8 cellular contexts compared by ENCODE assay signal in genomic region chr4:81421346-81422218, GRCh38. TPM values are rescaled to one million over a fixed set of nuclear protein-coding genes. Genes with fewer than 3 reads are reported as not detected.
DNase-seq lines count a peak whose midpoint lies in the region; ATAC-seq and TF ChIP-seq lines count a peak whose summit lies in the region.

No MANE protein-coding gene starts in this region.

- no peaks in the 10 kb centered on the region for H3K4me1 ChIP-seq in BE2C

- H3K27me3 ChIP-seq in BE2C, result no peaks in the 10 kb centered on the region

- H3K9me3 ChIP-seq in BE2C, result no peaks in the 10 kb centered on the region

- no peak for TF ChIP-seq CTCF in BE2C (IDR thresholded peaks at IDR 0.05; ENCODE audit: low read depth, low read length)

- H3K4me3 ChIP-seq in BE2C (ENCODE audit: low read depth, low read length), result no peak overlapping the region

- DNase-seq in GDM1 (lab: John Stamatoyannopoulos, UW) (peak; percentile 66), SKM-1 (lab: John Stamatoyannopoulos, UW; ENCODE audit: unreplicated experiment) (peak; percentile 65), islet precursor cell (peak; percentile 93), DMS53 treated with DMSO at 0.1 percent for 48 hours (lab: John Stamatoyannopoulos, UW; ENCODE audit: unreplicated experiment) (no peak), BE2C (no peak)
- DNase-seq in activated CD8-positive, alpha-beta memory T cell treated with anti-CD3 and anti-CD28 coated beads, Interleukin-2, amount 50 U/mL, for 4 hours, result no peak

- ATAC-seq in GM21381 (IDR thresholded peaks at IDR 0.05; ENCODE audit: unreplicated experiment), result peak; percentile 99
- peak; percentile 96 for ATAC-seq in HG03521 (IDR thresholded peaks at IDR 0.05; ENCODE audit: unreplicated experiment)

- no peaks in the 10 kb centered on the region for H3K36me3 ChIP-seq in BE2C

RNA-seq across cellular contexts. Expression of gene RASGEF1B, which starts 50.1 kb away (rescaled TPM):
- polyA plus RNA-seq in BE2C (2012; ENCODE audit: insufficient read depth, insufficient read length, low read depth), result not detected

Comparison
In these comparisons a context has a peak if more than half of its experiments do, and no peak if none do; other contexts are left out.
1. DNase-seq: peak in GDM1 (single experiment), SKM-1 (single experiment) and islet precursor cell (single experiment); none in DMS53 treated with DMSO at 0.1 percent for 48 hours (single experiment), activated CD8-positive, alpha-beta memory T cell treated with anti-CD3 and anti-CD28 coated beads, Interleukin-2, amount 50 U/mL, for 4 hours (single experiment) and BE2C (single experiment).